Comparison of ENCODE assay signal across 31 cellular contexts in genomic region chr2:146392191-146392590, GRCh38.
DNase-seq lines count a peak whose midpoint lies in the region; ATAC-seq and TF ChIP-seq lines count a peak whose summit lies in the region.
"Had no signal": no experiment of that assay in that cellular context is flagged by ENCODE, and none has a peak within 500 bp of the region (broad histone marks: within the 10 kb centered on the region; RNA-seq: fewer than 3 reads in every experiment).

No MANE protein-coding gene starts in this region.

- H3K4me1 Mint-ChIP-seq in activated B cell treated with CpG ODN at 0.5 μM for 24 hours = no peaks in the 10 kb centered on the region
- H3K4me1 Mint-ChIP-seq: CD4-positive, alpha-beta memory T cell; neural crest cell; stimulated activated naive B cell treated with anti-CD40 and anti-IgM and Interleukin-4, amounts not matched to agents 10 μg/mL and 1 μg/mL and 100 μg/mL, for 72 hours had no signal

- TF ChIP-seq EP300 in SK-N-SH (IDR thresholded peaks at IDR 0.05; ENCODE audit: borderline replicate concordance in 1 of 2, low read depth in 1 of 2, low read length in 1 of 2) = no peak

- H4K20me1 ChIP-seq in SK-N-SH (ENCODE audit: insufficient read depth) (no peaks in the 10 kb centered on the region), GM23248 (ENCODE audit: insufficient read depth) (no peaks in the 10 kb centered on the region)

- H3K9me3 ChIP-seq in SK-N-SH (no peaks in the 10 kb centered on the region), spleen (no peaks in the 10 kb centered on the region), vagina (no peaks in the 10 kb centered on the region), GM23248 (ENCODE audit: low read depth) (no peaks in the 10 kb centered on the region)
- H3K9me3 ChIP-seq: heart left ventricle, mucosa of descending colon, right lobe of liver had no signal

- no peak overlapping the region for H3K27ac ChIP-seq in SK-N-SH (ENCODE audit: low read depth in 2 of 2, low read length in 1 of 2)
- no peak overlapping the region for H3K27ac ChIP-seq in spleen
- no peak overlapping the region for H3K27ac ChIP-seq in vagina
- H3K27ac ChIP-seq in GM23248 = no peak overlapping the region
- H3K27ac ChIP-seq: heart left ventricle, HL-60, right lobe of liver had no signal

- 0 out of 3 replicates have a peak, but pooled peaks have one; percentile 32 for ATAC-seq in SK-N-SH treated with all-trans-retinoic acid at 6 μM for 48 hours
- no peak for ATAC-seq in activated B cell treated with CpG ODN at 0.5 μM for 24 hours (ENCODE audit: low read depth)
- ATAC-seq: GM12878; heart left ventricle; HepG2; mucosa of descending colon; stimulated activated naive B cell treated with anti-CD40 and anti-IgM and Interleukin-4, amounts not matched to agents 10 μg/mL and 1 μg/mL and 100 μg/mL, for 72 hours had no signal

- H3K79me2 ChIP-seq in SK-N-SH (ENCODE audit: insufficient read depth) (no peaks in the 10 kb centered on the region), GM23248 (ENCODE audit: insufficient read depth) (no peaks in the 10 kb centered on the region)

- H3F3A ChIP-seq in SK-N-SH (replicated peaks; ENCODE audit: insufficient read depth) (no peaks in the 10 kb centered on the region), GM23248 (ENCODE audit: insufficient read depth) (no peaks in the 10 kb centered on the region)

- H3K36me3 ChIP-seq in SK-N-SH (replicated peaks in 1 of 2; ENCODE audit: control insufficient read depth in 1 of 2, insufficient read depth in 2 of 2, low read length in 1 of 2) = no peaks in the 10 kb centered on the region
- no peaks in the 10 kb centered on the region for H3K36me3 ChIP-seq in spleen
- no peaks in the 10 kb centered on the region for H3K36me3 ChIP-seq in vagina
- no peaks in the 10 kb centered on the region for H3K36me3 ChIP-seq in GM23248 (ENCODE audit: low read depth)
- H3K36me3 ChIP-seq in H7 (replicated peaks; ENCODE audit: control insufficient read depth, insufficient read depth, low read length) = no peaks in the 10 kb centered on the region
- H3K36me3 ChIP-seq: heart left ventricle, right lobe of liver had no signal

- WGBS in SK-N-SH (ENCODE audit: low lambda C conversion rate) = 54% methylated on average over 9 of the region's 10 CpGs
- 76 to 83% (median 80%) methylated on average over 10 of the region's 10 CpGs for WGBS in spleen, 5 donors
- WGBS in GM23248 (ENCODE audit: low coverage in 1 of 2, low lambda C conversion rate in 2 of 2, missing lambda C conversion rate in 2 of 2), 2 experiments = 67 to 71% methylated on average over 8 to 10 of the region's 10 CpGs

- POLR2A ChIA-PET in SK-N-SH (lab: Yijun Ruan, JAX) = no interaction called here
- POLR2A ChIA-PET in activated B cell treated with CpG ODN at 0.5 μM for 24 hours (lab: Charles Lee) = no interaction called here

- no peaks in the 10 kb centered on the region for H3K9me3 Mint-ChIP-seq in activated B cell treated with CpG ODN at 0.5 μM for 24 hours
- H3K9me3 Mint-ChIP-seq: activated CD4-positive, alpha-beta memory T cell treated with anti-CD3 and anti-CD28 coated beads, Interleukin-2, amount 10 ng/mL, durations not matched to agents 7 days and 5 days; T-helper 2 cell treated with Interferon-gamma antibody and Interleukin-4, amounts not matched to agents 5 μg/mL and 100 μg/mL, for 36 hours had no signal

- no peaks in the 10 kb centered on the region for H3K27me3 Mint-ChIP-seq in activated B cell treated with CpG ODN at 0.5 μM for 24 hours
- H3K27me3 Mint-ChIP-seq: activated CD4-positive, alpha-beta memory T cell treated with anti-CD3 and anti-CD28 coated beads, Interleukin-2, amount 10 ng/mL, durations not matched to agents 7 days and 5 days; CD4-positive, alpha-beta memory T cell had no signal

- H2AFZ ChIP-seq in SK-N-SH (ENCODE audit: low read depth) = no peak overlapping the region
- no peak overlapping the region for H2AFZ ChIP-seq in GM23248

- TF ChIP-seq RAD21 in SK-N-SH (IDR thresholded peaks at IDR 0.05; ENCODE audit: low read length) = no peak

- H3K9me2 ChIP-seq in SK-N-SH = no peaks in the 10 kb centered on the region
- H3K9me2 ChIP-seq in GM23248 (ENCODE audit: insufficient read depth) = no peaks in the 10 kb centered on the region

- H3K4me3 Mint-ChIP-seq in activated B cell treated with CpG ODN at 0.5 μM for 24 hours = no peak overlapping the region
- H3K4me3 Mint-ChIP-seq: activated CD4-positive, alpha-beta memory T cell treated with anti-CD3 and anti-CD28 coated beads, Interleukin-2, amount 10 ng/mL, durations not matched to agents 7 days and 5 days; CD4-positive, alpha-beta memory T cell; neural crest cell; stimulated activated naive B cell treated with anti-CD40 and anti-IgM and Interleukin-4, amounts not matched to agents 10 μg/mL and 1 μg/mL and 100 μg/mL, for 72 hours; T-helper 2 cell treated with Interferon-gamma antibody and Interleukin-4, amounts not matched to agents 5 μg/mL and 100 μg/mL, for 36 hours had no signal

- no peak overlapping the region for H3K4me3 ChIP-seq in SK-N-SH (ENCODE audit: low read depth in 2 of 2, low read length in 1 of 2)
- no peak overlapping the region for H3K4me3 ChIP-seq in spleen
- H3K4me3 ChIP-seq in vagina = no peak overlapping the region
- no peak overlapping the region for H3K4me3 ChIP-seq in GM23248
- H3K4me3 ChIP-seq in H7 (ENCODE audit: insufficient read depth, low read depth, low read length) = no peak overlapping the region
- H3K4me3 ChIP-seq: GM12878, heart left ventricle, lung, mucosa of descending colon, right lobe of liver had no signal

- in situ Hi-C loops in GM23248 (cut with MboI) = no loop called here

- H3K9ac ChIP-seq in SK-N-SH (no peak overlapping the region), GM23248 (no peak overlapping the region)

- TF ChIP-seq CTCF in SK-N-SH (IDR thresholded peaks at IDR 0.05) (no peak), activated B cell treated with CpG ODN at 0.5 μM for 24 hours (IDR thresholded peaks at IDR 0.05) (no peak), spleen (IDR thresholded peaks at IDR 0.05 in 8 of 11, conservative IDR thresholded peaks at IDR 0.05 in 3 of 11) (no peak), vagina (IDR thresholded peaks at IDR 0.05) (no peak)

- H3K4me1 ChIP-seq in SK-N-SH (ENCODE audit: control insufficient read depth in 1 of 2, insufficient read depth in 2 of 2, low read depth in 1 of 2, low read length in 1 of 2) (no peaks in the 10 kb centered on the region), spleen (no peaks in the 10 kb centered on the region), vagina (no peaks in the 10 kb centered on the region), GM23248 (ENCODE audit: insufficient read depth) (no peaks in the 10 kb centered on the region)
- H3K4me1 ChIP-seq: heart left ventricle, right lobe of liver had no signal

- peak overlapping the region; percentile 31 for H3K27ac Mint-ChIP-seq in activated B cell treated with CpG ODN at 0.5 μM for 24 hours
- H3K27ac Mint-ChIP-seq: activated CD4-positive, alpha-beta memory T cell treated with anti-CD3 and anti-CD28 coated beads, Interleukin-2, amount 10 ng/mL, durations not matched to agents 7 days and 5 days; CD4-positive, alpha-beta memory T cell; stimulated activated naive B cell treated with anti-CD40 and anti-IgM and Interleukin-4, amounts not matched to agents 10 μg/mL and 1 μg/mL and 100 μg/mL, for 72 hours; T-helper 2 cell treated with Interferon-gamma antibody and Interleukin-4, amounts not matched to agents 5 μg/mL and 100 μg/mL, for 36 hours had no signal

- no peak for DNase-seq in SK-N-SH
- peak; percentile 85 for DNase-seq in NOMO-1 treated with DMSO at 0.1 percent for 48 hours (lab: John Stamatoyannopoulos, UW; ENCODE audit: unreplicated experiment)
- no peak for DNase-seq in activated B cell treated with CpG ODN at 0.5 μM for 24 hours
- DNase-seq in spleen = peak; percentile 51
- no peak for DNase-seq in vagina (ENCODE audit: extremely low spot score in 2 of 2)
- no peak for DNase-seq in GM23248
- no peak for DNase-seq in H7
- DNase-seq: 8988T; activated CD4-positive, alpha-beta memory T cell treated with anti-CD3 and anti-CD28 coated beads, Interleukin-2, amount 10 ng/mL, durations not matched to agents 7 days and 5 days; activated CD4-positive, CD25-positive, alpha-beta regulatory T cell; activated CD8-positive, alpha-beta memory T cell treated with anti-CD3 and anti-CD28 coated beads, Interleukin-2, amount 50 U/mL, for 48 hours; activated naive CD4-positive, alpha-beta T cell treated with anti-CD3 and anti-CD28 coated beads, Interleukin-2, amount 50 U/mL, for 16 hours; amniotic stem cell; CD4-positive, alpha-beta memory T cell; EL; heart left ventricle; Karpas-422; mucosa of descending colon; NCI-H1105; NCI-H1930; NCI-H69; right lobe of liver; stimulated activated CD4-positive, alpha-beta T cell treated with anti-CD3 and anti-CD28 coated beads, Interleukin-4, amount 100 ng/mL, for 4 hours; stimulated activated naive B cell treated with anti-CD40 and anti-IgM and Interleukin-4, amounts not matched to agents 10 μg/mL and 1 μg/mL and 100 μg/mL, for 72 hours had no signal

- H3K27me3 ChIP-seq in SK-N-SH (ENCODE audit: insufficient read depth) = peaks cover 6% of the 10 kb centered on the region; the same call in 1 of the 2 replicates
- no peaks in the 10 kb centered on the region for H3K27me3 ChIP-seq in spleen (replicated peaks in 1 of 7)
- H3K27me3 ChIP-seq in vagina = no peaks in the 10 kb centered on the region
- H3K27me3 ChIP-seq in GM23248 (replicated peaks; ENCODE audit: insufficient read depth) = no peaks in the 10 kb centered on the region; the same call in 1 of the 2 replicates
- H3K27me3 ChIP-seq in H7 (ENCODE audit: control insufficient read depth, insufficient read depth, low read length) = no peaks in the 10 kb centered on the region
- H3K27me3 ChIP-seq: heart left ventricle, right lobe of liver had no signal

- TF ChIP-seq POLR2A in spleen (IDR thresholded peaks at IDR 0.05) (no peak), vagina (IDR thresholded peaks at IDR 0.05) (no peak)

- CTCF ChIA-PET in SK-N-SH (lab: Yijun Ruan, JAX) (no interaction called here), activated B cell treated with CpG ODN at 0.5 μM for 24 hours (lab: Charles Lee) (no interaction called here)

- no peak overlapping the region for H3K4me2 ChIP-seq in SK-N-SH
- H3K4me2 ChIP-seq in GM23248 (ENCODE audit: unreplicated experiment) = no peak overlapping the region

- no peaks in the 10 kb centered on the region for H3K36me3 Mint-ChIP-seq in activated B cell treated with CpG ODN at 0.5 μM for 24 hours (ENCODE audit: low read depth)
- H3K36me3 Mint-ChIP-seq: CD4-positive, alpha-beta memory T cell; stimulated activated naive B cell treated with anti-CD40 and anti-IgM and Interleukin-4, amounts not matched to agents 10 μg/mL and 1 μg/mL and 100 μg/mL, for 72 hours had no signal

- intact Hi-C loops in activated B cell treated with CpG ODN at 0.5 μM for 24 hours (cut with micrococcal nuclease) (no loop called here), spleen (cut with DNase I; ENCODE audit: low total_unique reads) (no loop called here), vagina (cut with DNase I) (no loop called here)

TF ChIP-seq in SK-N-SH treated with all-trans-retinoic acid at 6 μM for 48 hours, 23 proteins besides CTCF, POLR2A, EP300 and RAD21 (continues in another document):
- no peak for TF ChIP-seq SNAI2 (CRISPR knock-in tag; IDR thresholded peaks at IDR 0.05)
- TF ChIP-seq ZNF565 (CRISPR knock-in tag; conservative IDR thresholded peaks at IDR 0.05; ENCODE audit: low read depth) = no peak

TF ChIP-seq in SK-N-SH, 30 proteins besides CTCF, POLR2A, EP300 and RAD21 (continues in another document):
- TF ChIP-seq ELF1 (IDR thresholded peaks at IDR 0.05) = no peak
- TF ChIP-seq SIN3A (IDR thresholded peaks at IDR 0.05; ENCODE audit: borderline replicate concordance, low read depth, low read length) = no peak

Comparison
In these comparisons a context has a peak if more than half of its experiments do, and no peak if none do; other contexts are left out.
1. DNase-seq: peak in NOMO-1 treated with DMSO at 0.1 percent for 48 hours (single experiment) and spleen (single experiment); none in SK-N-SH (single experiment), activated B cell treated with CpG ODN at 0.5 μM for 24 hours (single experiment), vagina (0 of 2), GM23248 (single experiment) and H7 (single experiment).